ENCODE assay signal across 8 cellular contexts in genomic region chr5:103778915-103779314, GRCh38.
"Had no signal": no experiment of that assay in that cellular context is flagged by ENCODE, and none has a peak within 500 bp of the region (broad histone marks: within the 10 kb centered on the region; RNA-seq: fewer than 3 reads in every experiment).

No MANE protein-coding gene starts in this region.

- H3K4me3 ChIP-seq: GM23248, HAP-1 had no signal

- DNase-seq: GM23248, GOT3, H7, HFFc6 had no signal

- H3K4me1 ChIP-seq: HAP-1 had no signal

- H3K9ac ChIP-seq: GM23248 had no signal

- H3K9me3 ChIP-seq: HAP-1 had no signal

- H3K27ac ChIP-seq: GM23248, HL-60 had no signal

- FAIRE-seq: HepG2 had no signal

- H3K36me3 ChIP-seq: HAP-1 had no signal

- ATAC-seq: HCT116, HepG2 had no signal
